In genomic region chr5:81326554-81326953, GRCh38 we compare ENCODE assay signal across 27 cellular contexts.
"Had no signal": no experiment of that assay in that cellular context is flagged by ENCODE, and none has a peak within 500 bp of the region (broad histone marks: within the 10 kb centered on the region; RNA-seq: fewer than 3 reads in every experiment).

No MANE protein-coding gene starts in this region.

- H3K27ac Mint-ChIP-seq: activated CD4-positive, alpha-beta memory T cell treated with anti-CD3 and anti-CD28 coated beads for 36 hours; activated CD4-positive, alpha-beta T cell treated with anti-CD3 and anti-CD28 coated beads, Interleukin-2, amount 10 ng/mL, durations not matched to agents 24 days and 14 days; activated naive CD4-positive, alpha-beta T cell treated with anti-CD3 and anti-CD28 coated beads, Interleukin-2, amount 50 U/mL, for 24 hours; activated T-helper 2 cell treated with anti-CD3 and anti-CD28 coated beads, Interferon-gamma antibody, Interleukin-2, Interleukin-4, amounts not matched to agents 10 μg/mL and 5 μg/mL and 100 μg/mL, durations not matched to agents 14 hours and 24 hours and 36 hours; brain; natural killer cell; neural progenitor cell; T-helper 1 cell treated with Interleukin-12 subunit alpha and Interleukin-12 subunit beta and Interleukin-4 antibody, amounts not matched to agents 30 μg/mL and 1 μg/mL, for 36 hours had no signal

- ATAC-seq: activated T-cell treated with anti-CD3 and anti-CD28 coated beads, Interleukin-2, amount 50 U/mL, for 4 hours; esophagus mucosa; heart right ventricle; natural killer cell; right cardiac atrium; upper lobe of right lung had no signal

- H3K4me3 Mint-ChIP-seq: activated CD4-positive, alpha-beta memory T cell treated with anti-CD3 and anti-CD28 coated beads for 36 hours; activated CD4-positive, alpha-beta T cell treated with anti-CD3 and anti-CD28 coated beads, Interleukin-2, amount 10 ng/mL, durations not matched to agents 24 days and 14 days; activated naive CD4-positive, alpha-beta T cell treated with anti-CD3 and anti-CD28 coated beads, Interleukin-2, amount 50 U/mL, for 24 hours; activated T-cell treated with anti-CD3 and anti-CD28 coated beads, Interleukin-2, amount 50 U/mL, for 4 hours; brain; natural killer cell; neural progenitor cell; T-helper 1 cell treated with Interleukin-12 subunit alpha and Interleukin-12 subunit beta and Interleukin-4 antibody, amounts not matched to agents 30 μg/mL and 1 μg/mL, for 36 hours had no signal

- H3K9me3 Mint-ChIP-seq: activated CD4-positive, alpha-beta memory T cell treated with anti-CD3 and anti-CD28 coated beads for 36 hours; activated CD4-positive, alpha-beta T cell treated with anti-CD3 and anti-CD28 coated beads, Interleukin-2, amount 10 ng/mL, durations not matched to agents 24 days and 14 days; activated naive CD4-positive, alpha-beta T cell treated with anti-CD3 and anti-CD28 coated beads, Interleukin-2, amount 50 U/mL, for 24 hours; activated T-cell treated with anti-CD3 and anti-CD28 coated beads, Interleukin-2, amount 50 U/mL, for 4 hours; activated T-helper 2 cell treated with anti-CD3 and anti-CD28 coated beads, Interferon-gamma antibody, Interleukin-2, Interleukin-4, amounts not matched to agents 10 μg/mL and 5 μg/mL and 100 μg/mL, durations not matched to agents 14 hours and 24 hours and 36 hours; brain; natural killer cell; neural progenitor cell; T-helper 1 cell treated with Interleukin-12 subunit alpha and Interleukin-12 subunit beta and Interleukin-4 antibody, amounts not matched to agents 30 μg/mL and 1 μg/mL, for 36 hours had no signal

- DNase-seq: activated CD4-positive, alpha-beta memory T cell treated with anti-CD3 and anti-CD28 coated beads for 36 hours; activated CD4-positive, alpha-beta T cell treated with anti-CD3 and anti-CD28 coated beads, Interleukin-2, amount 10 ng/mL, durations not matched to agents 24 days and 14 days; activated CD4-positive, CD25-positive, alpha-beta regulatory T cell treated with anti-CD3 and anti-CD28 coated beads, Interleukin-2, amount 50 U/mL, for 72 hours; activated CD8-positive, alpha-beta memory T cell treated with anti-CD3 and anti-CD28 coated beads, Interleukin-2, amount 50 U/mL, for 48 hours; activated T-cell treated with anti-CD3 and anti-CD28 coated beads, Interleukin-2, amount 50 U/mL, for 4 hours; aorta; foreskin fibroblast; heart right ventricle; kidney glomerular epithelial cell; left ventricle myocardium inferior; mesendoderm; natural killer cell; occipital lobe; posterior cingulate gyrus; right cardiac atrium; stimulated activated CD4-positive, alpha-beta T cell treated with anti-CD3 and anti-CD28 coated beads, Interleukin-2, amount 100 ng/mL, for 48 hours; stomach; SW 1271; T-helper 9 cell; thyroid gland; upper lobe of right lung had no signal

- H3K27me3 Mint-ChIP-seq: brain had no signal

- H3K36me3 Mint-ChIP-seq: activated CD4-positive, alpha-beta memory T cell treated with anti-CD3 and anti-CD28 coated beads for 36 hours; activated naive CD4-positive, alpha-beta T cell treated with anti-CD3 and anti-CD28 coated beads, Interleukin-2, amount 50 U/mL, for 24 hours; brain; natural killer cell; neural progenitor cell had no signal

- H3K4me1 Mint-ChIP-seq: activated CD4-positive, alpha-beta T cell treated with anti-CD3 and anti-CD28 coated beads, Interleukin-2, amount 10 ng/mL, durations not matched to agents 24 days and 14 days; activated naive CD4-positive, alpha-beta T cell treated with anti-CD3 and anti-CD28 coated beads, Interleukin-2, amount 50 U/mL, for 24 hours; brain; natural killer cell; neural progenitor cell had no signal
